ENCODE assay signal across 10 cellular contexts in the genomic region with DNA sequence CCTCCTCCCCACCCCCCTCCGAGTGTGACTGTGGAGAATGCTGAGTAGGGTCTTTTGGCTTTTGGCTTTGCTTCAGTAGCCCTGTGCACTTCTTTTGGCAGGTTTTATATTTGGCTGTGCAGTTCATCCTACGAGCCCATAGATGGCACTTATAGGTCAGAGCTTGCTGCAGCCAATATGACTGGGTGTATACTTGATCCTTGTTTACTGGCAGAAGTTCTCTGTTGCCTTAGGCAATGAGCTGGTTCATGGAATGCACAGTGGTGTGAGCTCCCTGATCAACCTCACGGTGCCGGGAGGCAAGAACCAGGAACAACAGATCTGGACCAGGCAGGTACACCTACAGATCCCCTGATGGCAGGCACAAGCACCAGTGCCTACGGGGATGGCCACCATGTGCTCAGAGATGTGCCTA.
DNase-seq lines count a peak whose midpoint lies in the region; ATAC-seq and TF ChIP-seq lines count a peak whose summit lies in the region.
"Had no signal": no experiment of that assay in that cellular context is flagged by ENCODE, and none has a peak within 500 bp of the region (broad histone marks: within the 10 kb centered on the region; RNA-seq: fewer than 3 reads in every experiment).

No MANE protein-coding gene starts in this region.

- intact Hi-C loops in vagina (cut with DNase I), result no loop called here

- TF ChIP-seq POLR2A in vagina (IDR thresholded peaks at IDR 0.05), result no peak

- no peaks in the 10 kb centered on the region for H3K4me1 ChIP-seq in vagina

- no peaks in the 10 kb centered on the region for H3K36me3 ChIP-seq in WERI-Rb-1
- no peaks in the 10 kb centered on the region for H3K36me3 ChIP-seq in vagina

- no peak overlapping the region for H3K27ac ChIP-seq in WERI-Rb-1
- H3K27ac ChIP-seq in vagina, result no peak overlapping the region

- no peaks in the 10 kb centered on the region for H3K9me3 ChIP-seq in WERI-Rb-1 (ENCODE audit: severe bottlenecking)
- H3K9me3 ChIP-seq in vagina, result peaks cover 14% of the 10 kb centered on the region

- H3K4me3 ChIP-seq in WERI-Rb-1 (ENCODE audit: low read depth, low read length), result no peak overlapping the region
- no peak overlapping the region for H3K4me3 ChIP-seq in vagina

- TF ChIP-seq CTCF in WERI-Rb-1 (IDR thresholded peaks at IDR 0.05; ENCODE audit: low read depth, low read length) (peak; percentile 67), vagina (IDR thresholded peaks at IDR 0.05) (no peak)

- DNase-seq in EH (ENCODE audit: low read depth) (peak; percentile 27), NAMALWA (ENCODE audit: low spot score) (peak; percentile 30), WERI-Rb-1 (peak; percentile 10), left lobe of liver (ENCODE audit: low spot score) (no peak), vagina (ENCODE audit: extremely low spot score in 2 of 2) (no peak), NCI-H1930 (lab: John Stamatoyannopoulos, UW) (no peak)
- no peak for DNase-seq in activated CD8-positive, alpha-beta memory T cell treated with anti-CD3 and anti-CD28 coated beads, Interleukin-2, amount 50 U/mL, for 4 hours
- DNase-seq: activated naive CD4-positive, alpha-beta T cell; NCI-H1436 had no signal

- ATAC-seq in left lobe of liver (peak; percentile 85), GM21825 (IDR thresholded peaks at IDR 0.05; ENCODE audit: unreplicated experiment) (no peak)

- H3K27me3 ChIP-seq in WERI-Rb-1 (ENCODE audit: insufficient read depth, low read depth, severe bottlenecking), result no peaks in the 10 kb centered on the region
- no peaks in the 10 kb centered on the region for H3K27me3 ChIP-seq in vagina

Comparison
In these comparisons a context has a peak if more than half of its experiments do, and no peak if none do; other contexts are left out.
1. DNase-seq: peak in EH (single experiment), NAMALWA (single experiment) and WERI-Rb-1 (single experiment); none in left lobe of liver (single experiment), activated CD8-positive, alpha-beta memory T cell treated with anti-CD3 and anti-CD28 coated beads, Interleukin-2, amount 50 U/mL, for 4 hours (single experiment), vagina (0 of 2) and NCI-H1930 (0 of 2).